In the genomic region with DNA sequence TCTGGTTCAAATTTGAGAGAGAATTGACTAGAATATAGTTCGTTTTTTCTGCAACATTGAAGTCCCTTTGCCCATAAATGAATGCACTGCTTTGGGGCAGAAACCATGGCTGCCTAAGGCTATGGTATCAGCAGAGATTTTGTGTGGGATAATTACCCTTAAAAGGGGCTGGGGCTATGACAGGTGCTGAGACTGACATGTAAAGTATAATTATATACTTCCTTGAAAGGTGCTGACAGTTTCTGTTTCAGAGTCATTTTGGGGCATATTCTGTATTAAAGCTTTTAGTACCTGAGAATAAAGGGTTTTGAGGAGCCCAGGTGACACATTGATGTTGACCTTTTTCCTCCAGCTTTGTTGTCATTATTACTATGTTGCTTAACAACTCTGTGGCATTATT, we compare ENCODE assay signal across 1 cellular context.
TF ChIP-seq lines count a peak whose summit lies in the region.

No MANE protein-coding gene starts in this region.

TF ChIP-seq in GM12878, 131 proteins besides CTCF, POLR2A, EP300 and RAD21 (continued from another document):
- TF ChIP-seq, protein P1, sequence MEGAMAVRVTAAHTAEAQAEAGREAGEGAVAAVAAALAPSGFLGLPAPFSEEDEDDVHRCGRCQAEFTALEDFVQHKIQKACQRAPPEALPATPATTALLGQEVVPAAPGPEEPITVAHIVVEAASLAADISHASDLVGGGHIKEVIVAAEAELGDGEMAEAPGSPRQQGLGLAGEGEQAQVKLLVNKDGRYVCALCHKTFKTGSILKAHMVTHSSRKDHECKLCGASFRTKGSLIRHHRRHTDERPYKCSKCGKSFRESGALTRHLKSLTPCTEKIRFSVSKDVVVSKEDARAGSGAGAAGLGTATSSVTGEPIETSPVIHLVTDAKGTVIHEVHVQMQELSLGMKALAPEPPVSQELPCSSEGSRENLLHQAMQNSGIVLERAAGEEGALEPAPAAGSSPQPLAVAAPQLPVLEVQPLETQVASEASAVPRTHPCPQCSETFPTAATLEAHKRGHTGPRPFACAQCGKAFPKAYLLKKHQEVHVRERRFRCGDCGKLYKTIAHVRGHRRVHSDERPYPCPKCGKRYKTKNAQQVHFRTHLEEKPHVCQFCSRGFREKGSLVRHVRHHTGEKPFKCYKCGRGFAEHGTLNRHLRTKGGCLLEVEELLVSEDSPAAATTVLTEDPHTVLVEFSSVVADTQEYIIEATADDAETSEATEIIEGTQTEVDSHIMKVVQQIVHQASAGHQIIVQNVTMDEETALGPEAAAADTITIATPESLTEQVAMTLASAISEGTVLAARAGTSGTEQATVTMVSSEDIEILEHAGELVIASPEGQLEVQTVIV (IDR thresholded peaks at IDR 0.05; ENCODE audit: borderline replicate concordance, partially characterized antibody): no peak
